ENCODE assay signal across 8 cellular contexts in the genomic region with DNA sequence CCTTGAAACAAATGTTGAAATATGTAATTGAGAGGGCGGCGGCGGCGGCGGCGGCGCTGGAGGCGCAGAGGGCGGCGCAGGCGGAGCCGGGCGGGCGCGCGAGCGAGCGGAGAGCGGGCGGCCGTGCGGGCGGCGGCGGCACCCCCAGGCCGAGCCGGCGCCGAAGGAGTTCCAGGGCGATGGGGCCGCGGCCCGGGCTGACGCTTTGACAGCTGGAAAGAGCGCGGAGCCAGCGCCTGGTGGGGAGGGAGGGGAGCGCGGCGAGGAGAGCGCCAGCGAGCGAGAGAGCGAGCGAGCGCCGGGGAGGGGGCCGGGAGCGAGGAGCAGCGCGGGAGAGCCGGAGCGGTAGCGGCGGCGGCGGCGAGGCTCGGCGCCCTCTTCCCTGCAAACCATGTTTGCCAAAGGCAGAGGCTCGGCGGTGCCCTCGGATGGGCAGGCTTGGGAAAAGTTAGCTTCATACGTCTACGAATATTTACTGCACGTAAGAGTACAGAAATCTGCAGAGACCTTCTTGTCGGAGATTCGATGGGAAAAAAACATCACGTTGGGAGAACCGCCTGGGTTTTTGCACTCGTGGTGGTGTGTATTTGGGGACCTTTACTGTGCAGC.
DNase-seq lines count a peak whose midpoint lies in the region; ATAC-seq and TF ChIP-seq lines count a peak whose summit lies in the region.
"Not testable (repeated sequence)": the region's sequence is repeated elsewhere in the genome, so short reads cannot be mapped to it uniquely, and the experiment has no call there.

No MANE protein-coding gene starts in this region.

- DNase-seq in Daoy (ENCODE audit: low read depth) (peak; percentile 85), HT-29 (ENCODE audit: low spot score) (peak; percentile 66), NCI-H82 treated with DMSO at 0.1 percent for 48 hours (lab: John Stamatoyannopoulos, UW; ENCODE audit: unreplicated experiment) (peak; percentile 13), pons (ENCODE audit: low spot score) (peak; percentile 25)
- peak; percentile 59 for DNase-seq in activated CD8-positive, alpha-beta T cell treated with anti-CD3 and anti-CD28 coated beads for 36 hours
- DNase-seq in chondrocyte (ENCODE audit: low spot score) = not testable (repeated sequence)

- H3K27me3 ChIP-seq in thymus (ENCODE audit: control insufficient read depth, insufficient read depth) = not testable (repeated sequence)

- not testable (repeated sequence) for H3K4me1 Mint-ChIP-seq in activated CD8-positive, alpha-beta T cell treated with anti-CD3 and anti-CD28 coated beads for 36 hours (ENCODE audit: low read depth); chondrocyte (ENCODE audit: low read depth)

- not testable (repeated sequence) for H3K27ac ChIP-seq in thymus (ENCODE audit: low read depth)

- intact Hi-C loops in activated CD8-positive, alpha-beta T cell treated with anti-CD3 and anti-CD28 coated beads for 36 hours (cut with micrococcal nuclease) = not testable (repeated sequence)

- not testable (repeated sequence) for TF ChIP-seq CTCF in activated CD8-positive, alpha-beta T cell treated with anti-CD3 and anti-CD28 coated beads for 36 hours (IDR thresholded peaks at IDR 0.05)
- TF ChIP-seq CTCF in chondrocyte (IDR thresholded peaks at IDR 0.05) = peak; percentile 31

- peak overlapping the region; percentile 50 for H3K4me3 ChIP-seq in iPS-11a (ENCODE audit: low read depth, low read length)
- peak overlapping the region; percentile 41 for H3K4me3 ChIP-seq in thymus (ENCODE audit: low read length)

- H3K9me3 Mint-ChIP-seq in activated CD8-positive, alpha-beta T cell treated with anti-CD3 and anti-CD28 coated beads for 36 hours; chondrocyte (ENCODE audit: low read depth): not testable (repeated sequence)

- not testable (repeated sequence) for H3K27ac Mint-ChIP-seq in activated CD8-positive, alpha-beta T cell treated with anti-CD3 and anti-CD28 coated beads for 36 hours; chondrocyte (ENCODE audit: unreplicated experiment)

- H3K36me3 Mint-ChIP-seq in activated CD8-positive, alpha-beta T cell treated with anti-CD3 and anti-CD28 coated beads for 36 hours (ENCODE audit: low read depth); chondrocyte (ENCODE audit: low read depth): not testable (repeated sequence)

- H3K9me3 ChIP-seq in thymus (ENCODE audit: control insufficient read depth) = not testable (repeated sequence)

- not testable (repeated sequence) for H3K4me1 ChIP-seq in thymus (ENCODE audit: control insufficient read depth, insufficient read depth, low read length)

- POLR2A ChIA-PET in activated CD8-positive, alpha-beta T cell treated with anti-CD3 and anti-CD28 coated beads for 36 hours (lab: Charles Lee) = interaction anchor here (1.2 kb wide), 1 partner anchor 100 kb away, joined by 4 read pairs; no protein-coding TSS in a partner anchor

- CTCF ChIA-PET in activated CD8-positive, alpha-beta T cell treated with anti-CD3 and anti-CD28 coated beads for 36 hours (lab: Charles Lee) = interaction anchor here (1.2 to 2.4 kb wide), 3 partner anchors 22 to 253 kb away, joined by 3 to 6 read pairs (median 6); no protein-coding TSS in a partner anchor

- H3K4me3 Mint-ChIP-seq in activated CD8-positive, alpha-beta T cell treated with anti-CD3 and anti-CD28 coated beads for 36 hours = peak overlapping the region; percentile 41
- peak overlapping the region; percentile 70 for H3K4me3 Mint-ChIP-seq in chondrocyte (ENCODE audit: unreplicated experiment)

- WGBS in thymus = under 1% methylated on average over 71 of the region's 71 CpGs

- H3K27me3 Mint-ChIP-seq in activated CD8-positive, alpha-beta T cell treated with anti-CD3 and anti-CD28 coated beads for 36 hours = peaks cover 42% of the 10 kb centered on the region
- peaks cover 53% of the 10 kb centered on the region for H3K27me3 Mint-ChIP-seq in chondrocyte (ENCODE audit: low read depth)

- not testable (repeated sequence) for H3K36me3 ChIP-seq in thymus (ENCODE audit: control insufficient read depth, insufficient read depth)

- ATAC-seq in activated CD8-positive, alpha-beta T cell treated with anti-CD3 and anti-CD28 coated beads for 36 hours = peak; percentile 93
